ENCODE assay signal across 19 cellular contexts in genomic region chr5:31113101-31113500, GRCh38.
DNase-seq lines count a peak whose midpoint lies in the region; ATAC-seq and TF ChIP-seq lines count a peak whose summit lies in the region.
"Had no signal": no experiment of that assay in that cellular context is flagged by ENCODE, and none has a peak within 500 bp of the region (broad histone marks: within the 10 kb centered on the region; RNA-seq: fewer than 3 reads in every experiment).

No MANE protein-coding gene starts in this region.

- POLR2A ChIA-PET in AG04450 (lab: Yijun Ruan, JAX) = no interaction called here

- no peak overlapping the region for H3K4me3 Mint-ChIP-seq in progenitor cell of endocrine pancreas (ENCODE audit: low read depth)
- H3K4me3 Mint-ChIP-seq: activated naive CD8-positive, alpha-beta T cell treated with anti-CD3 and anti-CD28 coated beads for 36 hours; activated T-cell treated with anti-CD3 and anti-CD28 coated beads, Interleukin-2, amount 50 U/mL, for 24 hours had no signal

- DNase-seq in AG04450 (ENCODE audit: low read depth, low spot score) (peak; percentile 37), M059J (ENCODE audit: low read depth) (peak; percentile 47), cardiac fibroblast (ENCODE audit: low read depth in 2 of 2) (peak; percentile 44 to 58), kidney tubule cell (ENCODE audit: low spot score) (peak; percentile 90), T-helper 9 cell (no peak), progenitor cell of endocrine pancreas (ENCODE audit: low spot score, unreplicated experiment) (no peak)
- DNase-seq: activated CD4-positive, alpha-beta T cell treated with anti-CD3 and anti-CD28 coated beads, Interleukin-2, amount 50 U/mL, for 4 hours; activated naive CD8-positive, alpha-beta T cell treated with anti-CD3 and anti-CD28 coated beads for 36 hours; activated T-cell treated with anti-CD3 and anti-CD28 coated beads, Interleukin-2, amount 50 U/mL, for 24 hours; heart right ventricle; Karpas-422; kidney; NCI-H146; NCI-H2227 treated with DMSO at 0.1 percent for 48 hours; T1000; trophoblast cell had no signal

- TF ChIP-seq CTCF in AG04450 (IDR thresholded peaks at IDR 0.05; ENCODE audit: low read depth, low read length) (no peak), cardiac fibroblast (IDR thresholded peaks at IDR 0.05; ENCODE audit: low read depth, low read length) (no peak), progenitor cell of endocrine pancreas (IDR thresholded peaks at IDR 0.05; ENCODE audit: unreplicated experiment) (no peak)

- no peak overlapping the region for H3K27ac Mint-ChIP-seq in progenitor cell of endocrine pancreas
- H3K27ac Mint-ChIP-seq: activated naive CD8-positive, alpha-beta T cell treated with anti-CD3 and anti-CD28 coated beads for 36 hours; activated T-cell treated with anti-CD3 and anti-CD28 coated beads, Interleukin-2, amount 50 U/mL, for 24 hours had no signal

- peaks cover 4% of the 10 kb centered on the region for H3K9me3 Mint-ChIP-seq in progenitor cell of endocrine pancreas (ENCODE audit: low read depth)

- H3K27me3 ChIP-seq in AG04450 (ENCODE audit: control insufficient read depth, insufficient read depth, low read length) = no peaks in the 10 kb centered on the region
- H3K27me3 ChIP-seq: heart right ventricle had no signal

- no peak overlapping the region for H3K27ac ChIP-seq in AG04450 (ENCODE audit: low read depth, low read length)
- H3K27ac ChIP-seq: heart right ventricle, skin epidermis had no signal

- no peak overlapping the region for H3K4me3 ChIP-seq in AG04450 (ENCODE audit: low read depth, low read length)
- no peak overlapping the region for H3K4me3 ChIP-seq in cardiac fibroblast (replicated peaks in 1 of 2; ENCODE audit: low read depth in 2 of 2, low read length in 2 of 2)
- H3K4me3 ChIP-seq: heart right ventricle, skin epidermis had no signal

- H3K9me3 ChIP-seq in AG04450 (ENCODE audit: control insufficient read depth, insufficient read depth, low read length) = no peaks in the 10 kb centered on the region
- H3K9me3 ChIP-seq: heart right ventricle had no signal

- CTCF ChIA-PET in AG04450 (lab: Charles Lee) = interaction anchor here (0.9 to 1.6 kb wide), 2 partner anchors 72 to 74 kb away, joined by 4 to 6 read pairs; no protein-coding TSS in a partner anchor

- H3K27me3 Mint-ChIP-seq in progenitor cell of endocrine pancreas = no peaks in the 10 kb centered on the region
- H3K27me3 Mint-ChIP-seq: activated naive CD8-positive, alpha-beta T cell treated with anti-CD3 and anti-CD28 coated beads for 36 hours; activated T-cell treated with anti-CD3 and anti-CD28 coated beads, Interleukin-2, amount 50 U/mL, for 24 hours had no signal

- H3K36me3 Mint-ChIP-seq in progenitor cell of endocrine pancreas (ENCODE audit: insufficient read depth) = no peaks in the 10 kb centered on the region
- H3K36me3 Mint-ChIP-seq: activated naive CD8-positive, alpha-beta T cell treated with anti-CD3 and anti-CD28 coated beads for 36 hours had no signal

- no peak for ATAC-seq in HG02970 (IDR thresholded peaks at IDR 0.05; ENCODE audit: low FRiP score, unreplicated experiment)
- ATAC-seq in GM21717 (IDR thresholded peaks at IDR 0.05; ENCODE audit: unreplicated experiment) = no peak
- ATAC-seq: heart right ventricle had no signal

- peaks cover 3% of the 10 kb centered on the region for H3K4me1 Mint-ChIP-seq in progenitor cell of endocrine pancreas (ENCODE audit: low read depth)
- H3K4me1 Mint-ChIP-seq: activated naive CD8-positive, alpha-beta T cell treated with anti-CD3 and anti-CD28 coated beads for 36 hours had no signal

Comparison
In these comparisons a context has a peak if more than half of its experiments do, and no peak if none do; other contexts are left out.
1. DNase-seq: peak in AG04450 (single experiment), M059J (single experiment), cardiac fibroblast (2 of 2) and kidney tubule cell (single experiment); none in T-helper 9 cell (single experiment) and progenitor cell of endocrine pancreas (single experiment).